8 cellular contexts compared by ENCODE assay signal in the genomic region with DNA sequence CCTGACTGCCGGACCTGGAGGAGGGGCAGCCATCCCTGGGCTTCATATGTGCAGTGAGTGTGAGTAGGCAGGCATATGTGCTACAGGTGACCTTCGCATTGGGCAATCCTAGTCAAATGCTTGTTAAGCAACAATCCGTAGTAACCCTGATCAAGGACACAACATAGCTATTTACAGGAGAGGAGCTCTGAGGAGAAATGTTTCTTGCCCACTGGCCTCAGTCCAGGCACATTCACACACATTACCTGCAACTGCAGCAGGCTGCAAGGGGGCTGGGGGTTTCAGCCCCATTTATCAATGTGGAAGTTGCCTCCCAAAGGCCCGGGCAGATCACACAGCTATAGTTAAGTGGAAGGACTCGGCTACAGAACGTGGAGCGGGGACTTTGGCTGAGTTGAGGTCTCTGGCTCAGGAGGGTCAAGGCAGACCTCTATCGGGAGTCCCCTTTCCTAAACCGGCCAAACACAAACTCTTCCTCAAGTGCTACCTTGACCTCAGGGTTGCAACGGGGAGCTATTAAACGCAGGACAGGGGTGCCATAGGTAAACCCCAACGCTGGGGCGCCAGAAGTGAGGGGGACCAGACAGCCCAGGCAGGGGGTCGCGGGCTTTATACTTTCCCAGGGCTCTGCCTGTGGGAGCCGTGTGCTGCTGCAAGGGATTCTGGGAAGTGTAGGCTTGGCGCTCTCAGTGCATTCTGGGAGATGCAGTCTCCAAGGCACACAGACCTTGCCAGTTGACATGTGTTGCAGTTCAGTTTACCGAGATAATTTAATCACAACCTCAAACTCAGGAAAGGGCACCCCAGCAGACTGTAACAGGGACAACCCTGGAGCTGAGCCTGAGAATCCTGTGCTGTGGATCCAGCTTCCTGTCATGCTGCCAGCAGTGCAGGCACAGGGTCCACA. TPM values are rescaled to one million over a fixed set of nuclear protein-coding genes. Genes with fewer than 3 reads are reported as not detected.
A peak's percentile ranks its signal among the peaks of the same experiment; 100 is the strongest.
DNase-seq lines count a peak whose midpoint lies in the region; ATAC-seq and TF ChIP-seq lines count a peak whose summit lies in the region.

No MANE protein-coding gene starts in this region.

- peak overlapping the region; percentile 75 for H3K4me2 ChIP-seq in GM23338

- no peak for TF ChIP-seq EP300 in ovary (IDR thresholded peaks at IDR 0.05)

- no peaks in the 10 kb centered on the region for H3K9me3 ChIP-seq in CD4-positive, alpha-beta T cell (ENCODE audit: control insufficient read depth, low read length)
- H3K9me3 ChIP-seq in ovary: no peaks in the 10 kb centered on the region

- no peaks in the 10 kb centered on the region for H3K9me3 Mint-ChIP-seq in CD4-positive, alpha-beta T cell
- no peaks in the 10 kb centered on the region; the same call in 2 of the 3 replicates for H3K9me3 Mint-ChIP-seq in GM23338

- peak in 4 of 10 experiments; percentile 19 to 36 (median 28) for DNase-seq in CD4-positive, alpha-beta T cell
- DNase-seq in GM23338 (ENCODE audit: low spot score): peak; percentile 87
- peak; percentile 85 for DNase-seq in NCI-H82 (lab: John Stamatoyannopoulos, UW)
- DNase-seq in activated naive CD4-positive, alpha-beta T cell treated with anti-CD3 and anti-CD28 coated beads, Interleukin-2, amount 50 U/mL, for 16 hours: peak; percentile 49
- peak; percentile 73 for DNase-seq in Right ventricle myocardium superior
- DNase-seq in ovary: peak; percentile 62 to 74 (median 72)
- DNase-seq in NCI-H345 treated with DMSO at 0.1 percent for 48 hours (lab: John Stamatoyannopoulos, UW; ENCODE audit: unreplicated experiment): no peak
- DNase-seq in T-helper 9 cell: no peak

- H3K9me2 ChIP-seq in GM23338 (ENCODE audit: insufficient read depth): no peaks in the 10 kb centered on the region

- peaks cover 11% of the 10 kb centered on the region for H3K4me1 Mint-ChIP-seq in CD4-positive, alpha-beta T cell (ENCODE audit: low read depth)
- peaks cover 9% of the 10 kb centered on the region for H3K4me1 Mint-ChIP-seq in GM23338

- no peaks in the 10 kb centered on the region for H3K27me3 Mint-ChIP-seq in CD4-positive, alpha-beta T cell
- peaks cover 22% of the 10 kb centered on the region for H3K27me3 Mint-ChIP-seq in GM23338 (ENCODE audit: insufficient read depth, low read depth, poor library complexity)

- no peaks in the 10 kb centered on the region; the same call in 1 of the 2 replicates for H4K20me1 ChIP-seq in GM23338 (replicated peaks; ENCODE audit: insufficient read depth)

- peak overlapping the region; percentile 4 for H3K4me3 Mint-ChIP-seq in CD4-positive, alpha-beta T cell
- H3K4me3 Mint-ChIP-seq in GM23338: peak overlapping the region; percentile 68

- H3K27ac ChIP-seq in CD4-positive, alpha-beta T cell (ENCODE audit: low read depth, low read length): no peak overlapping the region
- H3K27ac ChIP-seq in GM23338 (ENCODE audit: low read depth) (0 out of 2 replicates have a peak overlapping the region, but pooled peaks have one; percentile 45), ovary (no peak overlapping the region)

- TF ChIP-seq CTCF in CD4-positive, alpha-beta T cell (IDR thresholded peaks at IDR 0.05): no peak
- TF ChIP-seq CTCF in GM23338 (conservative IDR thresholded peaks at IDR 0.05; ENCODE audit: low read depth in 2 of 2) (no peak), ovary (IDR thresholded peaks at IDR 0.05) (no peak)

- H3K4me3 ChIP-seq in GM23338: peak overlapping the region; percentile 50
- H3K4me3 ChIP-seq in ovary: peak overlapping the region; percentile 11

- H2AFZ ChIP-seq in GM23338: peak overlapping the region; percentile 84

- H3K36me3 ChIP-seq in GM23338 (ENCODE audit: insufficient read depth) (no peaks in the 10 kb centered on the region), ovary (no peaks in the 10 kb centered on the region)

- POLR2A ChIA-PET in CD4-positive, alpha-beta T cell (lab: Charles Lee): interaction anchor here (2.4 kb wide), 1 partner anchor 9 kb away, joined by 8 read pairs; a partner anchor contains a TSS

- no peaks in the 10 kb centered on the region for H3K27me3 ChIP-seq in CD4-positive, alpha-beta T cell (ENCODE audit: control insufficient read depth, insufficient read depth, low read length)
- H3K27me3 ChIP-seq in GM23338 (ENCODE audit: insufficient read depth) (no peaks in the 10 kb centered on the region), ovary (no peaks in the 10 kb centered on the region)

- peak; percentile 88 for ATAC-seq in CD4-positive, alpha-beta T cell (ENCODE audit: poor library complexity)
- ATAC-seq in GM23338 (peak; percentile 91), Right ventricle myocardium superior (ENCODE audit: poor library complexity) (peak; percentile 90)

- TF ChIP-seq POLR2A in ovary (IDR thresholded peaks at IDR 0.05): no peak

- peaks cover 7% of the 10 kb centered on the region for H3K36me3 Mint-ChIP-seq in CD4-positive, alpha-beta T cell (ENCODE audit: low read depth)
- no peaks in the 10 kb centered on the region; the same call in 2 of the 3 replicates for H3K36me3 Mint-ChIP-seq in GM23338 (ENCODE audit: low read depth)

- no peaks in the 10 kb centered on the region for H3K79me2 ChIP-seq in GM23338 (replicated peaks; ENCODE audit: insufficient read depth)

- H3K4me1 ChIP-seq in GM23338 (ENCODE audit: insufficient read depth) (peaks cover 4% of the 10 kb centered on the region; the same call in 1 of the 2 replicates), ovary (ENCODE audit: insufficient read depth) (no peaks in the 10 kb centered on the region)

- 11 to 16% (median 14%) methylated on average over 17 to 18 of the region's 18 CpGs for WGBS in ovary, 3 donors

- no peak overlapping the region for H3K27ac Mint-ChIP-seq in CD4-positive, alpha-beta T cell
- peak overlapping the region; percentile 88 for H3K27ac Mint-ChIP-seq in GM23338

- intact Hi-C loops in CD4-positive, alpha-beta T cell (cut with DNase I, micrococcal nuclease): loop anchor here in 1 of 2 experiments (5.0 kb wide), 1 partner anchor 586 kb away; no protein-coding TSS in a partner anchor
- intact Hi-C loops in Right ventricle myocardium superior (cut with DNase I): loop anchor here (5.0 kb wide), 1 partner anchor 96 kb away; no protein-coding TSS in a partner anchor
- intact Hi-C loops in ovary (cut with DNase I): loop anchor here (5.0 to 10.0 kb wide), 4 partner anchors 96 to 186 kb away; a partner anchor contains a TSS

- no peaks in the 10 kb centered on the region for H3F3A ChIP-seq in GM23338 (replicated peaks; ENCODE audit: low read depth)

- CTCF ChIA-PET in CD4-positive, alpha-beta T cell (lab: Charles Lee): interaction anchor here (0.6 to 1.6 kb wide), 4 partner anchors 9 to 184 kb away, joined by 3 to 7 read pairs (median 4); a partner anchor contains a TSS

TF ChIP-seq in GM23338, 12 proteins besides CTCF, POLR2A, EP300 and RAD21:
- no peak for TF ChIP-seq ZNF331 (CRISPR knock-in tag; IDR thresholded peaks at IDR 0.05; ENCODE audit: low read depth)
- peak; percentile 74 for TF ChIP-seq POLR2AphosphoS5 (IDR thresholded peaks at IDR 0.05; ENCODE audit: low read depth)
- TF ChIP-seq, protein P1, sequence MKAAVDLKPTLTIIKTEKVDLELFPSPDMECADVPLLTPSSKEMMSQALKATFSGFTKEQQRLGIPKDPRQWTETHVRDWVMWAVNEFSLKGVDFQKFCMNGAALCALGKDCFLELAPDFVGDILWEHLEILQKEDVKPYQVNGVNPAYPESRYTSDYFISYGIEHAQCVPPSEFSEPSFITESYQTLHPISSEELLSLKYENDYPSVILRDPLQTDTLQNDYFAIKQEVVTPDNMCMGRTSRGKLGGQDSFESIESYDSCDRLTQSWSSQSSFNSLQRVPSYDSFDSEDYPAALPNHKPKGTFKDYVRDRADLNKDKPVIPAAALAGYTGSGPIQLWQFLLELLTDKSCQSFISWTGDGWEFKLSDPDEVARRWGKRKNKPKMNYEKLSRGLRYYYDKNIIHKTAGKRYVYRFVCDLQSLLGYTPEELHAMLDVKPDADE (IDR thresholded peaks at IDR 0.05): peak; percentile 90

RNA-seq across cellular contexts. Expression of a gene that starts 9.4 kb away (rescaled TPM):
- 1 to 10 TPM; 4.7 TPM for total RNA-seq in CD4-positive, alpha-beta T cell
- 8.8 and 9.7 TPM in 2 replicates for total RNA-seq in GM23338 (2014; rRNA removed; shearing (Covaris generic))
- 8.4 and 9.7 TPM in 2 replicates for polyA plus RNA-seq in GM23338 (2016; fragmentation: Nextera tagmentation; extraction: Ambion mirVana)
- total RNA-seq in Right ventricle myocardium superior: 3.3 TPM
- total RNA-seq in ovary: 10 to 100 TPM in 1 of 7 donors, 1 to 10 TPM in 6; 1.3 to 10.7 (median 8.0) TPM
- 1 to 10 TPM; 2.7 to 3.9 TPM for polyA plus RNA-seq in ovary

RNA-seq across cellular contexts. Expression of a gene that starts 17.6 kb away (rescaled TPM):
- total RNA-seq in CD4-positive, alpha-beta T cell: under 1 TPM; 0.14 to 0.25 TPM
- 4.8 and 15.4 TPM in 2 replicates for total RNA-seq in GM23338 (2014; rRNA removed; shearing (Covaris generic))
- polyA plus RNA-seq in GM23338 (2016; fragmentation: Nextera tagmentation; extraction: Ambion mirVana): 3.2 and 4.5 TPM in 2 replicates
- total RNA-seq in Right ventricle myocardium superior: 17.4 TPM
- total RNA-seq in ovary: 100 to 1,000 TPM; 121 to 321 (median 264) TPM
- polyA plus RNA-seq in ovary: 100 to 1,000 TPM in 1 of 2 donors, 1 to 10 TPM in 1; 8.6 to 177 TPM

RNA-seq across cellular contexts. Expression of a gene that starts 22.9 kb away (rescaled TPM):
- total RNA-seq in CD4-positive, alpha-beta T cell: not detected
- 2.3 and 4.1 TPM in 2 replicates for total RNA-seq in GM23338 (2014; rRNA removed; shearing (Covaris generic))
- polyA plus RNA-seq in GM23338 (2016; fragmentation: Nextera tagmentation; extraction: Ambion mirVana): 3.5 and 4.5 TPM in 2 replicates
- total RNA-seq in Right ventricle myocardium superior: 1.4 TPM
- 10 to 100 TPM in 5 of 7 donors, 1 to 10 TPM in 2; 7.9 to 23.9 (median 17.6) TPM for total RNA-seq in ovary
- 1 to 10 TPM; 7.9 to 9.5 TPM for polyA plus RNA-seq in ovary

RNA-seq across cellular contexts. Expression of a gene that starts 24.5 kb away (rescaled TPM):
- total RNA-seq in CD4-positive, alpha-beta T cell: 100 to 1,000 TPM; 232 to 254 TPM
- 155 and 226 TPM in 2 replicates for total RNA-seq in GM23338 (2014; rRNA removed; shearing (Covaris generic))
- 568 and 617 TPM in 2 replicates for polyA plus RNA-seq in GM23338 (2016; fragmentation: Nextera tagmentation; extraction: Ambion mirVana)
- total RNA-seq in Right ventricle myocardium superior: 393 TPM
- 100 to 1,000 TPM; 201 to 319 (median 264) TPM for total RNA-seq in ovary
- 100 to 1,000 TPM; 379 to 588 TPM for polyA plus RNA-seq in ovary

RNA-seq across cellular contexts. Expression of a gene that starts 27.6 kb away (rescaled TPM):
- total RNA-seq in CD4-positive, alpha-beta T cell: 1 to 10 TPM; 1.0 to 1.3 TPM
- total RNA-seq in GM23338 (2014; rRNA removed; shearing (Covaris generic)): 0.19 and 0.38 TPM in 2 replicates
- polyA plus RNA-seq in GM23338 (2016; fragmentation: Nextera tagmentation; extraction: Ambion mirVana) (0.55 and 0.66 TPM in 2 replicates), ovary (1 to 10 TPM in 1 of 2 donors, under 1 TPM in 1; 0.86 to 1.6 TPM)
- total RNA-seq in Right ventricle myocardium superior (4.0 TPM), ovary (1 to 10 TPM in 5 of 7 donors, not detected in 2; 1.1 to 2.4 (median 1.5) TPM)

Comparison
In these comparisons a context has a peak if more than half of its experiments do, and no peak if none do; other contexts are left out.
1. DNase-seq: peak in GM23338 (single experiment), NCI-H82 (single experiment), activated naive CD4-positive, alpha-beta T cell treated with anti-CD3 and anti-CD28 coated beads, Interleukin-2, amount 50 U/mL, for 16 hours (single experiment), Right ventricle myocardium superior (single experiment) and ovary (5 of 5); none in NCI-H345 treated with DMSO at 0.1 percent for 48 hours (single experiment) and T-helper 9 cell (single experiment).
2. Peak in every context shown above with its lines, with median percentiles within 50 percentile points of each other: ATAC-seq.